13 cellular contexts compared by ENCODE assay signal in genomic region chr20:34222208-34222607, GRCh38. TPM values are rescaled to one million over a fixed set of nuclear protein-coding genes. Genes with fewer than 3 reads are reported as not detected.
DNase-seq lines count a peak whose midpoint lies in the region; ATAC-seq and TF ChIP-seq lines count a peak whose summit lies in the region.
"Had no signal": no experiment of that assay in that cellular context is flagged by ENCODE, and none has a peak within 500 bp of the region (broad histone marks: within the 10 kb centered on the region; RNA-seq: fewer than 3 reads in every experiment).

No MANE protein-coding gene starts in this region.

- ATAC-seq in HG02588 (IDR thresholded peaks at IDR 0.05; ENCODE audit: unreplicated experiment), result no peak
- ATAC-seq: right cardiac atrium had no signal

- H3K9me3 ChIP-seq in breast epithelium, result no peaks in the 10 kb centered on the region
- no peaks in the 10 kb centered on the region for H3K9me3 ChIP-seq in osteoblast (ENCODE audit: low read depth, low read length)
- H3K9me3 ChIP-seq: left ventricle myocardium inferior had no signal

- TF ChIP-seq POLR2A in breast epithelium (IDR thresholded peaks at IDR 0.05), result no peak

- H3K4me2 ChIP-seq in osteoblast (ENCODE audit: insufficient read depth, low read length), result no peak overlapping the region

- intact Hi-C loops in breast epithelium (cut with DNase I; ENCODE audit: low total_unique reads) (no loop called here), posterior vena cava (cut with DNase I) (no loop called here)

- H2AFZ ChIP-seq in osteoblast (ENCODE audit: low read length), result no peak overlapping the region

- TF ChIP-seq CTCF in breast epithelium (IDR thresholded peaks at IDR 0.05) (no peak), osteoblast (IDR thresholded peaks at IDR 0.05; ENCODE audit: extremely low read depth, low read depth, low read length) (no peak)

- H3K36me3 ChIP-seq in breast epithelium (no peaks in the 10 kb centered on the region), osteoblast (ENCODE audit: insufficient read depth, low read length) (no peaks in the 10 kb centered on the region)
- H3K36me3 ChIP-seq: left ventricle myocardium inferior had no signal

- peak; percentile 95 for DNase-seq in GM04503 (ENCODE audit: low read depth)
- peak; percentile 32 for DNase-seq in NCI-H226
- no peak for DNase-seq in breast epithelium (ENCODE audit: low spot score in 2 of 2)
- peak; percentile 95 for DNase-seq in osteoblast (ENCODE audit: insufficient read length, low spot score, missing footprints)
- DNase-seq in activated CD4-positive, CD25-positive, alpha-beta regulatory T cell treated with anti-CD3 and anti-CD28 coated beads, Interleukin-2, amount 50 U/mL, for 72 hours, result no peak
- DNase-seq in activated gamma-delta T cell (lab: John Stamatoyannopoulos, UW), result no peak
- DNase-seq in posterior vena cava (ENCODE audit: low spot score), result no peak
- DNase-seq: activated T-cell treated with anti-CD3 and anti-CD28 coated beads, Interleukin-2, amount 50 U/mL, for 24 hours; left ventricle myocardium inferior; NCI-H2107; right cardiac atrium had no signal

- H3K27me3 ChIP-seq in breast epithelium, result no peaks in the 10 kb centered on the region
- H3K27me3 ChIP-seq in osteoblast (ENCODE audit: insufficient read depth, low read length), result no peaks in the 10 kb centered on the region

- no peaks in the 10 kb centered on the region for H3K79me2 ChIP-seq in osteoblast (ENCODE audit: insufficient read depth, low read length)

- H3K4me3 ChIP-seq in breast epithelium, result no peak overlapping the region
- no peak overlapping the region for H3K4me3 ChIP-seq in osteoblast (ENCODE audit: insufficient read depth, low read length)
- H3K4me3 ChIP-seq: left ventricle myocardium inferior had no signal

- H3K27ac ChIP-seq in breast epithelium (peak overlapping the region; percentile 74 to 81), osteoblast (ENCODE audit: low read depth, low read length) (no peak overlapping the region)
- H3K27ac ChIP-seq: left ventricle myocardium inferior had no signal

- H4K20me1 ChIP-seq in osteoblast (ENCODE audit: insufficient read depth, low read length), result no peaks in the 10 kb centered on the region

- H3K4me1 ChIP-seq in breast epithelium (no peaks in the 10 kb centered on the region), osteoblast (ENCODE audit: insufficient read depth, low read length) (peaks cover 12% of the 10 kb centered on the region)
- H3K4me1 ChIP-seq: left ventricle myocardium inferior had no signal

RNA-seq across cellular contexts. Expression of gene ASIP, which starts 19.0 kb away (rescaled TPM):
- under 1 TPM in 1 of 3 donors, not detected in 2; 0.96 TPM for total RNA-seq in breast epithelium
- not detected in 2 replicates for total RNA-seq in osteoblast
- total RNA-seq in posterior vena cava, result not detected
- total RNA-seq: T-helper 1 cell treated with Interleukin-12 subunit alpha and Interleukin-12 subunit beta and Interleukin-4 antibody, amounts not matched to agents 30 ng/mL and 1 ng/mL, for 36 hours had no signal

Comparison
In these comparisons a context has a peak if more than half of its experiments do, and no peak if none do; other contexts are left out.
1. DNase-seq: peak in GM04503 (single experiment), NCI-H226 (single experiment) and osteoblast (single experiment); none in breast epithelium (0 of 2), activated CD4-positive, CD25-positive, alpha-beta regulatory T cell treated with anti-CD3 and anti-CD28 coated beads, Interleukin-2, amount 50 U/mL, for 72 hours (single experiment), activated gamma-delta T cell (single experiment) and posterior vena cava (single experiment).